ENCODE assay signal across 8 cellular contexts in the genomic region with DNA sequence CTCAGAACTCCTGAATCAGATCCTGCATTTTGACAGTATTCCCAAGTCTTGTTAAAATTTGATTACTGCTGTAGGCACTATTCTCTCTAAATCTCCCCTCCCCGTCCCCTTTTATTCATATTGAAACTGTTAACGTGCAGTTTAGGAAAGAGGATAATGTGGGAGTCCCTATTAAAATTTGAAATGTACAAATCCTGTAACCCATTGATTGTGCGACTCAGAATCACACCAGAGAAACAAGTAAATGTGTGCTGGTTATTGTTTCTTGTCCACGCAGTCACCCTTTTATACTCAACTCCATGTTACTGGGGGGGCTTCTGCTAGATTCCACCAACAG. TPM values are rescaled to one million over a fixed set of nuclear protein-coding genes. Genes with fewer than 3 reads are reported as not detected.
DNase-seq lines count a peak whose midpoint lies in the region; ATAC-seq, FAIRE-seq and TF ChIP-seq lines count a peak whose summit lies in the region.

No MANE protein-coding gene starts in this region.

- TF ChIP-seq CTCF in activated B cell treated with CpG ODN at 0.5 μM for 24 hours (IDR thresholded peaks at IDR 0.05) = no peak

- in situ Hi-C loops in HAP-1 (cut with MboI; ENCODE audit: low sequenced_read_pairs) = no loop called here

- no peak for DNase-seq in HAP-1 (ENCODE audit: low spot score in 2 of 2)
- DNase-seq in activated B cell treated with CpG ODN at 0.5 μM for 24 hours = no peak
- peak; percentile 3 for DNase-seq in germinal center (ENCODE audit: low spot score)
- DNase-seq in small intestine = no peak
- DNase-seq in stimulated activated CD4-positive, alpha-beta T cell treated with anti-CD3 and anti-CD28 coated beads, Interleukin-15, amount 100 ng/mL, for 24 hours = no peak
- no peak for DNase-seq in pons (ENCODE audit: low spot score)
- DNase-seq in SIG-M5 (lab: John Stamatoyannopoulos, UW) = no peak
- no peak for DNase-seq in ureter (ENCODE audit: low spot score)

- CTCF ChIA-PET in activated B cell treated with CpG ODN at 0.5 μM for 24 hours (lab: Charles Lee) = interaction anchor here (1.2 to 1.7 kb wide), 2 partner anchors 10 to 32 kb away, joined by 3 to 5 read pairs; a partner anchor contains a TSS

- no peaks in the 10 kb centered on the region for H3K9me3 Mint-ChIP-seq in activated B cell treated with CpG ODN at 0.5 μM for 24 hours

- H3K27me3 ChIP-seq in HAP-1 (ENCODE audit: low read depth) (no peaks in the 10 kb centered on the region), small intestine (ENCODE audit: control insufficient read depth in 2 of 2, insufficient read depth in 2 of 2, low read length in 2 of 2) (no peaks in the 10 kb centered on the region)

- ATAC-seq in activated B cell treated with CpG ODN at 0.5 μM for 24 hours (ENCODE audit: low read depth) = no peak

- FAIRE-seq in small intestine (lab: Jason Lieb, UNC) = no peak

- peak overlapping the region; percentile 60 to 87 for H3K27ac ChIP-seq in small intestine (ENCODE audit: low read depth in 1 of 2, low read length in 1 of 2)

- POLR2A ChIA-PET in activated B cell treated with CpG ODN at 0.5 μM for 24 hours (lab: Charles Lee) = interaction anchor here (0.6 to 3.7 kb wide), 12 partner anchors 8 to 300 kb away, joined by 3 to 121 read pairs (median 8); a partner anchor contains a TSS

- peak overlapping the region; percentile 77 for H3K4me3 ChIP-seq in HAP-1
- H3K4me3 ChIP-seq in small intestine (ENCODE audit: low read depth in 1 of 2, low read length in 2 of 2) = peak overlapping the region in 1 of 2 donors; percentile 95

- H3K4me3 Mint-ChIP-seq in activated B cell treated with CpG ODN at 0.5 μM for 24 hours = peak overlapping the region; percentile 96

- peaks cover 14% of the 10 kb centered on the region for H3K36me3 Mint-ChIP-seq in activated B cell treated with CpG ODN at 0.5 μM for 24 hours (ENCODE audit: low read depth)

- intact Hi-C loops in activated B cell treated with CpG ODN at 0.5 μM for 24 hours (cut with micrococcal nuclease) = loop anchor here (1.0 to 5.0 kb wide), 4 partner anchors 26 to 308 kb away; a partner anchor contains a TSS

- 38 to 49% (median 44%) methylated on average over 4 of the region's 4 CpGs for WGBS in small intestine, 3 donors

- peaks cover 6% of the 10 kb centered on the region for H3K4me1 ChIP-seq in HAP-1
- peaks cover 0 to 2% of the 10 kb centered on the region in 2 donors for H3K4me1 ChIP-seq in small intestine (ENCODE audit: control insufficient read depth in 2 of 2, insufficient read depth in 1 of 2, low read depth in 1 of 2, low read length in 1 of 2)

- H3K4me1 Mint-ChIP-seq in activated B cell treated with CpG ODN at 0.5 μM for 24 hours = peaks cover 37% of the 10 kb centered on the region

- H3K36me3 ChIP-seq in HAP-1 (replicated peaks) (no peaks in the 10 kb centered on the region; the same call in 1 of the 2 replicates), small intestine (ENCODE audit: control insufficient read depth in 2 of 2, insufficient read depth in 2 of 2, low read length in 2 of 2) (no peaks in the 10 kb centered on the region)

- H3K27ac Mint-ChIP-seq in activated B cell treated with CpG ODN at 0.5 μM for 24 hours = peak overlapping the region; percentile 94

- H3K27me3 Mint-ChIP-seq in activated B cell treated with CpG ODN at 0.5 μM for 24 hours = no peaks in the 10 kb centered on the region

- H3K9me3 ChIP-seq in HAP-1 = no peaks in the 10 kb centered on the region
- H3K9me3 ChIP-seq in small intestine (ENCODE audit: control insufficient read depth, low read depth) = no peaks in the 10 kb centered on the region

RNA-seq across cellular contexts. Expression of a gene that starts 0.6 kb away (rescaled TPM):
- total RNA-seq in activated B cell treated with CpG ODN at 0.5 μM for 24 hours = 22.5 and 25.8 TPM in 2 replicates
- polyA plus RNA-seq in small intestine = 1 to 10 TPM; 3.0 to 6.3 (median 5.4) TPM
- 39.8 TPM for total RNA-seq in ureter

RNA-seq across cellular contexts. Expression of a gene that starts 25.9 kb away (rescaled TPM):
- total RNA-seq in activated B cell treated with CpG ODN at 0.5 μM for 24 hours (11.1 and 11.9 TPM in 2 replicates), ureter (21.0 TPM)
- polyA plus RNA-seq in small intestine = 10 to 100 TPM in 2 of 3 donors, 1 to 10 TPM in 1; 8.4 to 12.8 (median 10.7) TPM

RNA-seq across cellular contexts. Expression of a gene that starts 31.2 kb away (rescaled TPM):
- total RNA-seq in activated B cell treated with CpG ODN at 0.5 μM for 24 hours (53.2 and 54.6 TPM in 2 replicates), ureter (51.3 TPM)
- polyA plus RNA-seq in small intestine = 10 to 100 TPM; 24.6 to 30.5 (median 27.7) TPM
